20 cellular contexts compared by ENCODE assay signal in genomic region chr2:230929381-230930148, GRCh38. TPM values are rescaled to one million over a fixed set of nuclear protein-coding genes. Genes with fewer than 3 reads are reported as not detected.
DNase-seq lines count a peak whose midpoint lies in the region; ATAC-seq, FAIRE-seq and TF ChIP-seq lines count a peak whose summit lies in the region.
"Had no signal": no experiment of that assay in that cellular context is flagged by ENCODE, and none has a peak within 500 bp of the region (broad histone marks: within the 10 kb centered on the region; RNA-seq: fewer than 3 reads in every experiment).

No MANE protein-coding gene starts in this region.

- H3K9ac ChIP-seq in Karpas-422 (ENCODE audit: low read length) (no peak overlapping the region), H1 (replicated peaks in 1 of 4; ENCODE audit: extremely low read depth in 1 of 4, low read depth in 3 of 4, low read length in 3 of 4) (no peak overlapping the region)

- no peak overlapping the region for H2BK120ac ChIP-seq in H1 (replicated peaks; ENCODE audit: low read depth, low read length)

- WGBS in H1 (ENCODE audit: extremely low coverage in 1 of 2, insufficient coverage in 1 of 2, insufficient read length in 1 of 2, insufficient replicate concordance in 2 of 2, low coverage in 1 of 2, low lambda C conversion rate in 2 of 2, missing lambda C conversion rate in 1 of 2), 2 experiments: 92% methylated on average over 10 of the region's 10 CpGs; no CpG with 5 or more reads in 1 of the 2 experiments
- WGBS in spleen, 5 donors: 83 to 87% (median 86%) methylated on average over 10 of the region's 10 CpGs

- no peaks in the 10 kb centered on the region for H3K9me3 Mint-ChIP-seq in activated naive CD4-positive, alpha-beta T cell treated with anti-CD3 and anti-CD28 coated beads, Interleukin-2, amount 10 ng/mL, durations not matched to agents 7 days and 5 days
- H3K9me3 Mint-ChIP-seq: CD8-positive, alpha-beta memory T cell; mesothelial cell of epicardium had no signal

- no peak overlapping the region for H3K56ac ChIP-seq in H1 (replicated peaks; ENCODE audit: insufficient read length, low read depth, low read length)

- H3K4me3 Mint-ChIP-seq in activated naive CD4-positive, alpha-beta T cell treated with anti-CD3 and anti-CD28 coated beads, Interleukin-2, amount 10 ng/mL, durations not matched to agents 7 days and 5 days: no peak overlapping the region
- H3K4me3 Mint-ChIP-seq: mesothelial cell of epicardium had no signal

- H3K18ac ChIP-seq in H1 (ENCODE audit: extremely low read depth, low read length): no peak overlapping the region

- H3K27me3 ChIP-seq in Karpas-422 (ENCODE audit: low read length): no peaks in the 10 kb centered on the region
- H3K27me3 ChIP-seq in H1 (replicated peaks in 1 of 4; ENCODE audit: control insufficient read depth in 3 of 4, extremely low read depth in 1 of 4, insufficient read depth in 3 of 4, low read length in 3 of 4): no peaks in the 10 kb centered on the region
- H3K27me3 ChIP-seq in spleen (replicated peaks in 1 of 7): peaks cover 0 to 19% (median 0%) of the 10 kb centered on the region in 7 donors

- H3K27me3 Mint-ChIP-seq in activated naive CD4-positive, alpha-beta T cell treated with anti-CD3 and anti-CD28 coated beads, Interleukin-2, amount 10 ng/mL, durations not matched to agents 7 days and 5 days: peaks cover 20% of the 10 kb centered on the region

- no peak overlapping the region for H2BK20ac ChIP-seq in H1 (ENCODE audit: low read length)

- H3K36me3 ChIP-seq in Karpas-422 (ENCODE audit: insufficient read depth, low read length): no peaks in the 10 kb centered on the region
- no peaks in the 10 kb centered on the region for H3K36me3 ChIP-seq in H1 (ENCODE audit: control insufficient read depth in 2 of 4, insufficient read depth in 4 of 4, low read length in 3 of 4)
- H3K36me3 ChIP-seq in spleen: no peaks in the 10 kb centered on the region
- H3K36me3 ChIP-seq: SJCRH30 had no signal

- no peak for TF ChIP-seq CTCF in H1 (IDR thresholded peaks at IDR 0.05; ENCODE audit: control extremely low read depth in 1 of 3, insufficient read depth in 1 of 3, low read depth in 1 of 3, low read length in 3 of 3)
- TF ChIP-seq CTCF in spleen (IDR thresholded peaks at IDR 0.05 in 8 of 11, conservative IDR thresholded peaks at IDR 0.05 in 3 of 11): no peak

- no peak overlapping the region for H2BK12ac ChIP-seq in H1 (ENCODE audit: low read depth, low read length)

- H4K20me1 ChIP-seq in Karpas-422 (ENCODE audit: insufficient read depth, low read depth, low read length) (no peaks in the 10 kb centered on the region), H1 (replicated peaks in 1 of 2; ENCODE audit: control insufficient read depth in 1 of 2, insufficient read depth in 2 of 2, low read length in 2 of 2) (no peaks in the 10 kb centered on the region)

- H3K4me2 ChIP-seq in Karpas-422 (ENCODE audit: low read depth, low read length, poor library complexity, severe bottlenecking) (no peak overlapping the region), H1 (ENCODE audit: insufficient read depth in 1 of 2, low read depth in 2 of 2, low read length in 2 of 2) (no peak overlapping the region)

- no peak overlapping the region for H3K23ac ChIP-seq in H1 (ENCODE audit: insufficient read length)

- H3K4ac ChIP-seq in H1 (replicated peaks; ENCODE audit: insufficient read length, low read depth, low read length): no peak overlapping the region

- H3K9me2 ChIP-seq in Karpas-422 (replicated peaks; ENCODE audit: insufficient read depth, low read length): no peaks in the 10 kb centered on the region

- no peaks in the 10 kb centered on the region for H3K36me3 Mint-ChIP-seq in activated naive CD4-positive, alpha-beta T cell treated with anti-CD3 and anti-CD28 coated beads, Interleukin-2, amount 10 ng/mL, durations not matched to agents 7 days and 5 days
- H3K36me3 Mint-ChIP-seq: mesothelial cell of epicardium had no signal

- no peak overlapping the region for H3K27ac ChIP-seq in Karpas-422 (ENCODE audit: low read length)
- no peak overlapping the region for H3K27ac ChIP-seq in H1 (ENCODE audit: low read depth, low read length)
- peak overlapping the region in 1 of 8 donors; percentile 58 for H3K27ac ChIP-seq in spleen
- H3K27ac ChIP-seq: SJCRH30 had no signal

- no peaks in the 10 kb centered on the region for H3K23me2 ChIP-seq in H1 (ENCODE audit: low read depth, low read length)

- H4K91ac ChIP-seq in H1 (replicated peaks; ENCODE audit: insufficient read length, low read length): no peak overlapping the region

- POLR2A ChIA-PET in H1 (lab: Charles Lee; ENCODE audit: partially characterized antibody): interaction anchor here (0.7 to 1.2 kb wide), 2 partner anchors 57 to 63 kb away, joined by 3 to 4 read pairs; no protein-coding TSS in a partner anchor

- H3K79me1 ChIP-seq in H1 (ENCODE audit: low read depth, low read length): no peaks in the 10 kb centered on the region

- no peak overlapping the region for H2AK5ac ChIP-seq in H1 (ENCODE audit: low read depth, low read length)

- CTCF ChIA-PET in activated naive CD4-positive, alpha-beta T cell treated with anti-CD3 and anti-CD28 coated beads, Interleukin-2, amount 10 ng/mL, durations not matched to agents 7 days and 5 days (lab: Charles Lee): no interaction called here
- CTCF ChIA-PET in H1 (lab: Charles Lee; ENCODE audit: partially characterized antibody): interaction anchor here (0.7 to 15.3 kb wide), 8 partner anchors 9 to 82 kb away, joined by 3 to 332 read pairs (median 4); no protein-coding TSS in a partner anchor

- H3K4me1 ChIP-seq in Karpas-422 (ENCODE audit: low read length) (peaks cover 14% of the 10 kb centered on the region), H1 (replicated peaks in 1 of 4; ENCODE audit: control insufficient read depth in 3 of 4, insufficient read depth in 4 of 4, low read length in 3 of 4) (peaks cover 0 to 8% (median 3%) of the 10 kb centered on the region in 4 experiments; a peak in 3 of 7 replicates), spleen (peaks cover 0 to 43% (median 15%) of the 10 kb centered on the region in 6 donors)
- H3K4me1 ChIP-seq: SJCRH30 had no signal

- no peak overlapping the region for H3K27ac Mint-ChIP-seq in activated naive CD4-positive, alpha-beta T cell treated with anti-CD3 and anti-CD28 coated beads, Interleukin-2, amount 10 ng/mL, durations not matched to agents 7 days and 5 days
- H3K27ac Mint-ChIP-seq: mesothelial cell of epicardium had no signal

- TF ChIP-seq RAD21 in H1 (IDR thresholded peaks at IDR 0.05 in 1 of 2, conservative IDR thresholded peaks at IDR 0.05 in 1 of 2; ENCODE audit: low read depth in 2 of 2, low read length in 2 of 2): no peak; a peak in 1 of 4 replicates

- no peak overlapping the region for H3K14ac ChIP-seq in H1 (ENCODE audit: insufficient read length)

- H3K4me3 ChIP-seq in Karpas-422 (ENCODE audit: low read length) (no peak overlapping the region), H1 (ENCODE audit: extremely low read depth in 1 of 4, insufficient read depth in 2 of 4, low read depth in 3 of 4, low read length in 4 of 4) (no peak overlapping the region), spleen (no peak overlapping the region)
- H3K4me3 ChIP-seq: SJCRH30 had no signal

- peaks cover 28% of the 10 kb centered on the region for H3K4me1 Mint-ChIP-seq in activated naive CD4-positive, alpha-beta T cell treated with anti-CD3 and anti-CD28 coated beads, Interleukin-2, amount 10 ng/mL, durations not matched to agents 7 days and 5 days

- no peak for TF ChIP-seq EP300 in H1 (IDR thresholded peaks at IDR 0.05; ENCODE audit: borderline replicate concordance in 1 of 2, low read depth in 2 of 2, low read length in 2 of 2)

- ATAC-seq in GM19395 (IDR thresholded peaks at IDR 0.05; ENCODE audit: unreplicated experiment) (no peak), GM21717 (IDR thresholded peaks at IDR 0.05; ENCODE audit: unreplicated experiment) (no peak), GM19397 (IDR thresholded peaks at IDR 0.05; ENCODE audit: unreplicated experiment) (no peak)
- ATAC-seq: right cardiac atrium had no signal

- H3K9me3 ChIP-seq in Karpas-422 (ENCODE audit: low read length): no peaks in the 10 kb centered on the region
- H3K9me3 ChIP-seq in H1 (ENCODE audit: insufficient read depth in 2 of 2, low read depth in 1 of 2, low read length in 1 of 2): no peaks in the 10 kb centered on the region
- no peaks in the 10 kb centered on the region for H3K9me3 ChIP-seq in spleen
- H3K9me3 ChIP-seq: SJCRH30 had no signal

- peak overlapping the region; percentile 75; the same call in 1 of the 2 replicates for H4K8ac ChIP-seq in H1 (ENCODE audit: extremely low read depth, insufficient read depth, low read length)

- H2AFZ ChIP-seq in Karpas-422 (ENCODE audit: low read length): no peak overlapping the region
- H2AFZ ChIP-seq in H1 (ENCODE audit: low read length): no peak overlapping the region

- H2BK15ac ChIP-seq in H1 (ENCODE audit: low read length): no peak overlapping the region

- intact Hi-C loops in spleen (cut with DNase I; ENCODE audit: low total_unique reads): no loop called here

- H4K5ac ChIP-seq in H1 (ENCODE audit: insufficient read length, low read depth, low read length): no peak overlapping the region

- peak; percentile 10 for DNase-seq in activated naive CD4-positive, alpha-beta T cell treated with anti-CD3 and anti-CD28 coated beads, Interleukin-2, amount 10 ng/mL, durations not matched to agents 7 days and 5 days
- DNase-seq in activated naive CD4-positive, alpha-beta T cell (lab: John Stamatoyannopoulos, UW): no peak
- DNase-seq in Karpas-422 (peak; percentile 76), H1 (ENCODE audit: low read depth in 1 of 2, low spot score in 2 of 2) (no peak), spleen (peak; percentile 59)
- DNase-seq: activated CD4-positive, alpha-beta T cell treated with anti-CD3 and anti-CD28 coated beads for 4 hours; CD8-positive, alpha-beta memory T cell; IMR-90; NCI-H2029 treated with DMSO at 0.1 percent for 48 hours; SJCRH30; T-helper 9 cell had no signal

- H3K79me2 ChIP-seq in Karpas-422 (ENCODE audit: low read length) (no peaks in the 10 kb centered on the region), H1 (ENCODE audit: control insufficient read depth in 1 of 2, insufficient read depth in 2 of 2, low read length in 2 of 2) (no peaks in the 10 kb centered on the region)

- TF ChIP-seq POLR2A in H1 (IDR thresholded peaks at IDR 0.05; ENCODE audit: control extremely low read depth in 1 of 2, low read depth in 2 of 2, low read length in 2 of 2) (no peak), spleen (IDR thresholded peaks at IDR 0.05) (no peak)

- no peak overlapping the region for H2BK5ac ChIP-seq in H1 (ENCODE audit: low read depth, low read length)

- no peak for FAIRE-seq in H1 (lab: Jason Lieb, UNC)
- FAIRE-seq: keratinocyte had no signal

RNA-seq across cellular contexts. Expression of gene GPR55, which starts 4.5 kb away (rescaled TPM):
- total RNA-seq in Karpas-422 (2014; rRNA removed; shearing (Covaris generic); ENCODE audit: low replicate concordance): 2.9 and 9.5 TPM in 2 replicates
- total RNA-seq in H1 (2021; fragmentation: NEBNext Ultra II Directional; extraction: Animal tissue kit (Norgen Biotek cat#: 25700)): not detected in 2 replicates
- polyA plus RNA-seq in H1 (2011; rRNA removed) (not detected in 2 replicates), spleen (1 to 10 TPM in 2 of 3 donors, under 1 TPM in 1; 0.86 to 2.0 (median 1.7) TPM)
- not detected for polyA plus RNA-seq in H1 (2011; cell fraction: cytosol; rRNA removed)
- polyA plus RNA-seq in H1 (2011; cell fraction: nucleus; rRNA removed): not detected
- polyA plus RNA-seq in H1 (2012, experiment 1 of 2): not detected in 4 replicates
- polyA plus RNA-seq in H1 (2012, experiment 2 of 2): not detected
- polyA plus RNA-seq in H1 (2013, experiment 1 of 2): not detected
- polyA plus RNA-seq in H1 (2013, experiment 2 of 2): not detected
- polyA minus RNA-seq in H1 (2011; rRNA and poly(A)+ RNA removed): not detected in 2 replicates
- polyA minus RNA-seq in H1 (2011; cell fraction: cytosol; rRNA and poly(A)+ RNA removed): not detected
- polyA minus RNA-seq in H1 (2011; cell fraction: nucleus; rRNA and poly(A)+ RNA removed): not detected
- 1 to 10 TPM; 2.5 to 6.8 (median 5.2) TPM for total RNA-seq in spleen
- total RNA-seq: chondrocyte, IMR-90, mesothelial cell of epicardium had no signal
- polyA plus RNA-seq: AG04450, aorta, keratinocyte, right cardiac atrium had no signal

Comparison
In these comparisons a context has a peak if more than half of its experiments do, and no peak if none do; other contexts are left out.
1. DNase-seq: peak in activated naive CD4-positive, alpha-beta T cell treated with anti-CD3 and anti-CD28 coated beads, Interleukin-2, amount 10 ng/mL, durations not matched to agents 7 days and 5 days (single experiment), Karpas-422 (single experiment) and spleen (single experiment); none in activated naive CD4-positive, alpha-beta T cell (0 of 4) and H1 (0 of 2).